ENCODE assay signal across 12 cellular contexts in the genomic region with DNA sequence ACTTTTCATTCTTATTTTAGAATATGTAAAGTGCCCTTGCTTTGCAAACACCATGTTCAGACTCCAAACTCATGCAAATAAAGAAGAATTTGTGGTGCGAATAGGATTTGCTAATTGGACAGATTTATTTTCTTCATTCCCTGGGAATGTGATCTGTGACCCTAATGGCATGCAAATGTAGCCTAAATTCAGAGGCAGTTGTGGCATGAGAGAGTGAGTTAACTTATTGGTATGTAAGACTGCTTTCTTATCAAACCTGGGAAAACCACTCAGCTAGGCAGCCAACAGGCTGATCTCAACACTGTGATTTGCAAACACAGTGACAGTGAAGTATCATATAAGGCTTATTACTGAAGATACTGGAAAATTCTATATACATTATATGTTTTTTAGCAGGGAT. TPM values are rescaled to one million over a fixed set of nuclear protein-coding genes. Genes with fewer than 3 reads are reported as not detected.
DNase-seq lines count a peak whose midpoint lies in the region; ATAC-seq and TF ChIP-seq lines count a peak whose summit lies in the region.
"Had no signal": no experiment of that assay in that cellular context is flagged by ENCODE, and none has a peak within 500 bp of the region (broad histone marks: within the 10 kb centered on the region; RNA-seq: fewer than 3 reads in every experiment).

No MANE protein-coding gene starts in this region.

- H3K27ac ChIP-seq in adrenal gland (no peak overlapping the region), right cardiac atrium (ENCODE audit: low read length) (no peak overlapping the region)
- H3K27ac ChIP-seq: coronary artery, prostate gland had no signal

- H3K9me3 ChIP-seq in adrenal gland (replicated peaks in 1 of 3) (no peaks in the 10 kb centered on the region), right cardiac atrium (ENCODE audit: control insufficient read depth, low read length) (no peaks in the 10 kb centered on the region)
- H3K9me3 ChIP-seq: prostate gland had no signal

- no peaks in the 10 kb centered on the region for H3K36me3 ChIP-seq in adrenal gland (replicated peaks in 1 of 2)
- H3K36me3 ChIP-seq: prostate gland had no signal

- intact Hi-C loops in adrenal gland (cut with DNase I) (no loop called here), right cardiac atrium (cut with DNase I) (no loop called here), posterior vena cava (cut with DNase I) (no loop called here)

- ATAC-seq in right cardiac atrium (peak; percentile 25 to 50), GM18502 (IDR thresholded peaks at IDR 0.05; ENCODE audit: poor library complexity, unreplicated experiment) (no peak)
- ATAC-seq: activated T-cell treated with anti-CD3 and anti-CD28 coated beads, Interleukin-2, amount 50 U/mL, for 4 hours had no signal

- H3K4me1 ChIP-seq in adrenal gland (replicated peaks in 1 of 2) (peaks cover 12 to 18% of the 10 kb centered on the region in 2 donors), right cardiac atrium (ENCODE audit: control insufficient read depth, insufficient read depth, low read length) (peaks cover 3% of the 10 kb centered on the region)
- H3K4me1 ChIP-seq: prostate gland had no signal

- WGBS in adrenal gland, 4 donors = 44 to 55% (median 50%) methylated on average over 1 of the region's 1 CpG
- 53% methylated on average over 1 of the region's 1 CpG for WGBS in right cardiac atrium

- H3K4me3 ChIP-seq in HFF-Myc (replicated peaks; ENCODE audit: low read depth, low read length) (no peak overlapping the region), adrenal gland (no peak overlapping the region), right cardiac atrium (ENCODE audit: low read length) (no peak overlapping the region)
- H3K4me3 ChIP-seq: coronary artery, prostate gland had no signal

- peak; percentile 24 for DNase-seq in HFF-Myc (ENCODE audit: extremely low read depth, low read depth)
- DNase-seq in adrenal gland = peak in 4 of 7 donors; percentile 21 to 30 (median 28)
- no peak for DNase-seq in right cardiac atrium
- peak; percentile 30 for DNase-seq in superior temporal gyrus (ENCODE audit: extremely low spot score)
- DNase-seq in posterior vena cava (ENCODE audit: low spot score) = no peak
- DNase-seq in ecto neural progenitor cell (ENCODE audit: low spot score) = no peak
- DNase-seq: activated T-cell treated with anti-CD3 and anti-CD28 coated beads, Interleukin-2, amount 50 U/mL, for 4 hours; GDM1; NCI-H1694 treated with DMSO at 0.1 percent for 48 hours had no signal

- H3K27me3 ChIP-seq in adrenal gland (no peaks in the 10 kb centered on the region), right cardiac atrium (ENCODE audit: control insufficient read depth, insufficient read depth) (no peaks in the 10 kb centered on the region)

- no peak for TF ChIP-seq POLR2A in adrenal gland (IDR thresholded peaks at IDR 0.05)

- TF ChIP-seq CTCF in HFF-Myc (IDR thresholded peaks at IDR 0.05; ENCODE audit: low read depth, low read length, missing control alignments) (no peak), adrenal gland (IDR thresholded peaks at IDR 0.05) (no peak)

RNA-seq across cellular contexts. Expression of gene CAPZA3, which starts 10.0 kb away (rescaled TPM):
- total RNA-seq in adrenal gland (not detected), right cardiac atrium (not detected), posterior vena cava (not detected)
- polyA plus RNA-seq in adrenal gland (under 1 TPM in 1 of 3 donors, not detected in 2; 0.17 TPM), right cardiac atrium (not detected)
- total RNA-seq: activated T-cell treated with anti-CD3 and anti-CD28 coated beads, Interleukin-2, amount 50 U/mL, for 4 hours had no signal

RNA-seq across cellular contexts. Expression of gene PLCZ1, which starts 10.1 kb away (rescaled TPM):
- total RNA-seq in adrenal gland (not detected), right cardiac atrium (1 to 10 TPM in 1 of 4 donors, under 1 TPM in 2, not detected in 1; 0.47 to 1.3 (median 0.97) TPM), posterior vena cava (not detected)
- polyA plus RNA-seq in adrenal gland (not detected), right cardiac atrium (0.34 TPM)
- total RNA-seq: activated T-cell treated with anti-CD3 and anti-CD28 coated beads, Interleukin-2, amount 50 U/mL, for 4 hours had no signal

Comparison
In these comparisons a context has a peak if more than half of its experiments do, and no peak if none do; other contexts are left out.
1. DNase-seq: peak in HFF-Myc (single experiment), adrenal gland (4 of 7) and superior temporal gyrus (single experiment); none in right cardiac atrium (0 of 3), posterior vena cava (single experiment) and ecto neural progenitor cell (single experiment).